ENCODE assay signal across 9 cellular contexts in genomic region chr16:75064403-75065148, GRCh38. TPM values are rescaled to one million over a fixed set of nuclear protein-coding genes. Genes with fewer than 3 reads are reported as not detected.
DNase-seq lines count a peak whose midpoint lies in the region; ATAC-seq, FAIRE-seq and TF ChIP-seq lines count a peak whose summit lies in the region.
"Had no signal": no experiment of that assay in that cellular context is flagged by ENCODE, and none has a peak within 500 bp of the region (broad histone marks: within the 10 kb centered on the region; RNA-seq: fewer than 3 reads in every experiment).

No MANE protein-coding gene starts in this region.

- DNase-seq in COLO668 (lab: John Stamatoyannopoulos, UW; ENCODE audit: unreplicated experiment) (peak; percentile 5), LoVo (ENCODE audit: low spot score) (peak; percentile 82), activated T-cell treated with anti-CD3 and anti-CD28 coated beads for 48 hours (ENCODE audit: low read depth) (peak; percentile 13), mucosa of gallbladder (ENCODE audit: low spot score) (peak; percentile 56), dedifferentiated amniotic fluid mesenchymal stem cell (ENCODE audit: extremely low spot score) (no peak), D721Med (ENCODE audit: insufficient read length, low spot score) (no peak)
- DNase-seq: T-helper 9 cell had no signal

- no peak for FAIRE-seq in D721Med (lab: Jason Lieb, UNC)

- ATAC-seq in GM21619 (IDR thresholded peaks at IDR 0.05; ENCODE audit: unreplicated experiment) (no peak), HG03045 (IDR thresholded peaks at IDR 0.05; ENCODE audit: unreplicated experiment) (no peak)

- TF ChIP-seq CTCF in D721Med (IDR thresholded peaks at IDR 0.05; ENCODE audit: insufficient read depth, missing control alignments): no peak

RNA-seq across cellular contexts. Expression of gene LDHD, which starts 52.0 kb away (rescaled TPM):
- total RNA-seq in mucosa of gallbladder: 14.5 TPM

Comparison
In these comparisons a context has a peak if more than half of its experiments do, and no peak if none do; other contexts are left out.
1. DNase-seq: peak in COLO668 (single experiment), LoVo (single experiment), activated T-cell treated with anti-CD3 and anti-CD28 coated beads for 48 hours (single experiment) and mucosa of gallbladder (single experiment); none in dedifferentiated amniotic fluid mesenchymal stem cell (single experiment) and D721Med (single experiment).